ENCODE assay signal across 25 cellular contexts in genomic region chr1:161720956-161721737, GRCh38. TPM values are rescaled to one million over a fixed set of nuclear protein-coding genes. Genes with fewer than 3 reads are reported as not detected.
DNase-seq lines count a peak whose midpoint lies in the region; ATAC-seq, FAIRE-seq and TF ChIP-seq lines count a peak whose summit lies in the region.
"Had no signal": no experiment of that assay in that cellular context is flagged by ENCODE, and none has a peak within 500 bp of the region (broad histone marks: within the 10 kb centered on the region; RNA-seq: fewer than 3 reads in every experiment).

Gene FCRLB, plus strand, starts transcription at chr1:161721544. Its CDS starts 1,129 bp downstream, at chr1:161722673.

- TF ChIP-seq RAD21 in A549 (conservative IDR thresholded peaks at IDR 0.05 in 1 of 2, IDR thresholded peaks at IDR 0.05 in 1 of 2) (no peak), HCT116 (IDR thresholded peaks at IDR 0.05; ENCODE audit: low read depth) (no peak)

- ATAC-seq in A549 (no peak), HCT116 (0 out of 2 replicates have a peak, but pooled peaks have one; percentile 3), RWPE2 (ENCODE audit: low read depth) (no peak), left colon (no peak), GM21526 (IDR thresholded peaks at IDR 0.05; ENCODE audit: low FRiP score, unreplicated experiment) (no peak), GM18861 (IDR thresholded peaks at IDR 0.05; ENCODE audit: unreplicated experiment) (no peak)

- no peaks in the 10 kb centered on the region for H3K9me2 ChIP-seq in HCT116 (ENCODE audit: insufficient read depth)

- H3K27me3 ChIP-seq in HCT116 (ENCODE audit: insufficient read depth, low read length), result no peaks in the 10 kb centered on the region
- no peaks in the 10 kb centered on the region for H3K27me3 ChIP-seq in RWPE2 (ENCODE audit: insufficient read depth, poor library complexity, severe bottlenecking)
- H3K27me3 ChIP-seq: SJCRH30 had no signal

- intact Hi-C loops in HCT116 (cut with micrococcal nuclease), result no loop called here
- intact Hi-C loops in left colon (cut with DNase I, micrococcal nuclease), result no loop called here

- H3K79me2 ChIP-seq in HCT116 (ENCODE audit: insufficient read depth, low read length), result no peaks in the 10 kb centered on the region; the same call in 1 of the 2 replicates

- H3K4me2 ChIP-seq in A549, result peak within 1 kb of the TSS; percentile 44; the same call in 2 of the 3 replicates
- peak within 1 kb of the TSS; percentile 59 for H3K4me2 ChIP-seq in HCT116 (ENCODE audit: low read length)

- POLR2A ChIA-PET in A549 (lab: Yijun Ruan, JAX) (no interaction called here), HCT116 (lab: Charles Lee) (no interaction called here)

- no peaks in the 10 kb centered on the region for H3K36me3 ChIP-seq in HCT116 (ENCODE audit: control insufficient read depth in 1 of 2, insufficient read depth in 2 of 2, low read length in 2 of 2)
- H3K36me3 ChIP-seq in RWPE2 (ENCODE audit: low read depth), result no peaks in the 10 kb centered on the region
- H3K36me3 ChIP-seq: esophagus muscularis mucosa, sigmoid colon, SJCRH30 had no signal

- no peak for DNase-seq in A549 (ENCODE audit: low read depth in 1 of 2, low spot score in 1 of 2)
- DNase-seq in HCT116 (ENCODE audit: low read depth, low spot score), result no peak
- DNase-seq in RWPE2 (ENCODE audit: low spot score), result no peak
- no peak for DNase-seq in left colon
- DNase-seq in NCI-H2081 treated with DMSO at 0.1 percent for 48 hours (lab: John Stamatoyannopoulos, UW), result no peak
- DNase-seq: activated CD4-positive, CD25-positive, alpha-beta regulatory T cell; activated naive CD4-positive, alpha-beta T cell treated with Interleukin-2 at 50 U/mL for 16 hours; activated T-cell treated with anti-CD3 and anti-CD28 coated beads, Interleukin-2, amount 50 U/mL, for 1 hour; anterior cingulate cortex; DMS53; naive thymus-derived CD4-positive, alpha-beta T cell; NCI-H146; NCI-H2171 treated with DMSO at 0.1 percent for 48 hours; NCI-H69; sigmoid colon; stimulated activated naive CD4-positive, alpha-beta T cell had no signal

- TF ChIP-seq EP300 in A549 (IDR thresholded peaks at IDR 0.05), result no peak

- BruUV-seq in HCT116 (replicated peaks; lab: Mats Ljungman, UMichigan), result no TSS peak

- 48% methylated on average over 4 of the region's 4 CpGs for WGBS in A549 (ENCODE audit: missing lambda C conversion rate)

- CTCF ChIA-PET in A549 (lab: Yijun Ruan, JAX), result no interaction called here
- CTCF ChIA-PET in HCT116 (lab: Charles Lee), result no interaction called here

- no peak within 1 kb of the TSS for H3K9ac ChIP-seq in HCT116 (ENCODE audit: low read length)

- no peaks in the 10 kb centered on the region for H3K9me3 ChIP-seq in A549
- no peaks in the 10 kb centered on the region for H3K9me3 ChIP-seq in HCT116 (ENCODE audit: control insufficient read depth in 1 of 2, insufficient read depth in 1 of 2, low read depth in 1 of 2, low read length in 2 of 2)
- no peaks in the 10 kb centered on the region for H3K9me3 ChIP-seq in RWPE2 (ENCODE audit: severe bottlenecking)
- H3K9me3 ChIP-seq in iPS-18c (ENCODE audit: control insufficient read depth, insufficient read depth, low read length), result no peaks in the 10 kb centered on the region
- H3K9me3 ChIP-seq: esophagus muscularis mucosa, sigmoid colon, SJCRH30 had no signal

- 0 out of 6 replicates have a peak within 1 kb of the TSS, but pooled peaks of 1 of the 2 experiments have one; percentile 17 for H3K27ac ChIP-seq in A549
- H3K27ac ChIP-seq in HCT116 (ENCODE audit: low read depth, low read length), result no peak within 1 kb of the TSS
- peak within 1 kb of the TSS; percentile 49 for H3K27ac ChIP-seq in RWPE2 (ENCODE audit: poor library complexity, severe bottlenecking)
- H3K27ac ChIP-seq: C4-2B, esophagus muscularis mucosa, sigmoid colon, SJCRH30 had no signal

- peaks cover 15% of the 10 kb centered on the region; the same call in 2 of the 3 replicates for H3K4me1 ChIP-seq in A549
- H3K4me1 ChIP-seq in HCT116 (ENCODE audit: control insufficient read depth in 1 of 2, insufficient read depth in 2 of 2, low read length in 2 of 2), result peaks cover 12 to 52% of the 10 kb centered on the region in 2 experiments
- peaks cover 13% of the 10 kb centered on the region for H3K4me1 ChIP-seq in RWPE2 (ENCODE audit: insufficient read depth, poor library complexity, severe bottlenecking)

- FAIRE-seq in A549 (lab: Jason Lieb, UNC), result no peak
- FAIRE-seq: GM12892, H1 had no signal

- H4K20me1 ChIP-seq in HCT116 (ENCODE audit: insufficient read depth), result no peaks in the 10 kb centered on the region

- no peak within 1 kb of the TSS for H3K4me3 ChIP-seq in A549
- peak within 1 kb of the TSS in 1 of 2 experiments; percentile 8; a peak in 1 of 4 replicates for H3K4me3 ChIP-seq in HCT116 (replicated peaks in 1 of 2; ENCODE audit: low read depth in 1 of 2, low read length in 2 of 2)
- no peak within 1 kb of the TSS for H3K4me3 ChIP-seq in RWPE2 (ENCODE audit: severe bottlenecking)
- peak within 1 kb of the TSS; percentile 6; the same call in 1 of the 2 replicates for H3K4me3 ChIP-seq in iPS-18c (ENCODE audit: insufficient read depth, low read depth, low read length)
- H3K4me3 ChIP-seq: esophagus muscularis mucosa, sigmoid colon, SJCRH30 had no signal

- TF ChIP-seq CTCF in A549 (IDR thresholded peaks at IDR 0.05) (no peak), HCT116 (IDR thresholded peaks at IDR 0.05 in 2 of 3, conservative IDR thresholded peaks at IDR 0.05 in 1 of 3; ENCODE audit: borderline replicate concordance in 1 of 3, insufficient read depth in 1 of 3, low read depth in 2 of 3, low read length in 2 of 3) (no peak), RWPE2 (IDR thresholded peaks at IDR 0.05; ENCODE audit: poor library complexity, severe bottlenecking) (no peak)

- no peak for TF ChIP-seq POLR2A in A549 (IDR thresholded peaks at IDR 0.05; ENCODE audit: low read length)
- no peak for TF ChIP-seq POLR2A in HCT116 (IDR thresholded peaks at IDR 0.05; ENCODE audit: borderline replicate concordance, extremely low read depth, insufficient read depth, insufficient read length)

- RAD21 ChIA-PET in HCT116 (lab: Charles Lee; ENCODE audit: low non-redundant PET in 1 of 2, low total read pairs in 2 of 2, uncharacterized antibody in 2 of 2, unreplicated experiment in 2 of 2), result no interaction called here

- peak within 1 kb of the TSS; percentile 10 for H2AFZ ChIP-seq in HCT116 (ENCODE audit: low read depth, low read length, poor library complexity, severe bottlenecking)

TF ChIP-seq in A549, 52 proteins besides CTCF, POLR2A, EP300 and RAD21 (continues in another document):
- no peak for TF ChIP-seq BCL3 (IDR thresholded peaks at IDR 0.05)
- TF ChIP-seq HES2 (IDR thresholded peaks at IDR 0.05), result no peak
- no peak for TF ChIP-seq BHLHE40 (IDR thresholded peaks at IDR 0.05; ENCODE audit: low read depth, low read length)
- TF ChIP-seq POLR2AphosphoS2 (conservative IDR thresholded peaks at IDR 0.05; ENCODE audit: low read length), result no peak
- TF ChIP-seq RFX5 (IDR thresholded peaks at IDR 0.05), result no peak
- no peak for TF ChIP-seq HOXB5 (CRISPR knock-in tag; IDR thresholded peaks at IDR 0.05)
- TF ChIP-seq TFCP2L1 (CRISPR knock-in tag; IDR thresholded peaks at IDR 0.05), result no peak
- TF ChIP-seq ZC3H11A (IDR thresholded peaks at IDR 0.05), result no peak
- TF ChIP-seq CHD2 (IDR thresholded peaks at IDR 0.05; ENCODE audit: low read length, partially characterized antibody), result no peak
- no peak for TF ChIP-seq CBX8 (IDR thresholded peaks at IDR 0.05)

TF ChIP-seq in HCT116, 20 proteins besides CTCF, POLR2A, EP300 and RAD21:
- TF ChIP-seq, protein P1, sequence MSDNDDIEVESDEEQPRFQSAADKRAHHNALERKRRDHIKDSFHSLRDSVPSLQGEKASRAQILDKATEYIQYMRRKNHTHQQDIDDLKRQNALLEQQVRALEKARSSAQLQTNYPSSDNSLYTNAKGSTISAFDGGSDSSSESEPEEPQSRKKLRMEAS (IDR thresholded peaks at IDR 0.05), result 0 out of 2 replicates have a peak, but pooled peaks have one; percentile 1
- no peak for TF ChIP-seq TCF7L2 (IDR thresholded peaks at IDR 0.05; ENCODE audit: borderline replicate concordance, extremely low read depth, insufficient read depth, insufficient read length)

RNA-seq across cellular contexts. Expression of gene FCRLB, which starts in this region (rescaled TPM):
- 0.69 and 0.75 TPM in 2 replicates for polyA plus RNA-seq in A549 (2011; rRNA removed)
- 1.1 and 1.6 TPM in 2 replicates for polyA plus RNA-seq in A549 (2012; cell fraction: cytosol; rRNA removed)
- polyA plus RNA-seq in A549 (2012; cell fraction: nucleus; rRNA removed), result 1.3 and 1.7 TPM in 2 replicates
- polyA plus RNA-seq in A549 (2017; fragmentation: RNase III; extraction: RNeasy Plus Mini Kit Qiagen cat#74134 plus additional on column Dnase treatment), result 0.48 to 0.62 TPM (median 0.54 TPM) in 3 replicates
- 0.34 and 0.70 TPM in 2 replicates for polyA minus RNA-seq in A549 (2011; rRNA and poly(A)+ RNA removed)
- 1.0 TPM for total RNA-seq in HCT116 (2021; ENCODE audit: unreplicated experiment)
- 0.56 and 1.1 TPM in 2 replicates for polyA plus RNA-seq in HCT116 (2012)
- total RNA-seq in left colon, result not detected
- total RNA-seq: activated CD4-positive, alpha-beta memory T cell treated with anti-CD3 and anti-CD28 coated beads for 36 hours had no signal
